8 cellular contexts compared by ENCODE assay signal in genomic region chr20:35662541-35662940, GRCh38. TPM values are rescaled to one million over a fixed set of nuclear protein-coding genes. Genes with fewer than 3 reads are reported as not detected.
DNase-seq lines count a peak whose midpoint lies in the region; ATAC-seq and TF ChIP-seq lines count a peak whose summit lies in the region.

No MANE protein-coding gene starts in this region.

- H3K4me3 Mint-ChIP-seq in T-helper 2 cell treated with Interferon-gamma antibody and Interleukin-4, amounts not matched to agents 5 μg/mL and 100 μg/mL, for 36 hours = peak overlapping the region; percentile 94

- no peak overlapping the region for H2AFZ ChIP-seq in SK-N-SH (ENCODE audit: low read depth)
- H2AFZ ChIP-seq in fibroblast of lung (ENCODE audit: low read length) = no peak overlapping the region

- peak overlapping the region; percentile 78 to 83 for H3K4me3 ChIP-seq in SK-N-SH (ENCODE audit: low read depth in 2 of 2, low read length in 1 of 2)
- peak overlapping the region; percentile 65 to 93 (median 86) for H3K4me3 ChIP-seq in fibroblast of lung (replicated peaks in 1 of 4; ENCODE audit: control extremely low read depth in 1 of 4, insufficient read depth in 1 of 4, low read depth in 3 of 4, low read length in 4 of 4)
- H3K4me3 ChIP-seq in spleen = peak overlapping the region in 5 of 8 donors; percentile 57 to 85 (median 72)

- CTCF ChIA-PET in SK-N-SH (lab: Yijun Ruan, JAX) = interaction anchor here (0.7 to 2.9 kb wide), 4 partner anchors 43 to 330 kb away, joined by 3 to 16 read pairs (median 9); no protein-coding TSS in a partner anchor

- H3K9me3 Mint-ChIP-seq in T-helper 2 cell treated with Interferon-gamma antibody and Interleukin-4, amounts not matched to agents 5 μg/mL and 100 μg/mL, for 36 hours = no peaks in the 10 kb centered on the region

- peaks cover 65% of the 10 kb centered on the region for H4K20me1 ChIP-seq in SK-N-SH (ENCODE audit: insufficient read depth)
- H4K20me1 ChIP-seq in fibroblast of lung (ENCODE audit: control insufficient read depth, extremely low read depth, insufficient read depth, low read length) = peaks cover 26% of the 10 kb centered on the region

- TF ChIP-seq EP300 in SK-N-SH (IDR thresholded peaks at IDR 0.05; ENCODE audit: borderline replicate concordance in 1 of 2, low read depth in 1 of 2, low read length in 1 of 2) = no peak

- H3K9ac ChIP-seq in SK-N-SH (peak overlapping the region; percentile 98; the same call in 1 of the 2 replicates), fibroblast of lung (ENCODE audit: insufficient read depth, low read length) (no peak overlapping the region)

- H3K79me2 ChIP-seq in SK-N-SH (ENCODE audit: insufficient read depth) (peaks cover 73% of the 10 kb centered on the region), fibroblast of lung (ENCODE audit: control insufficient read depth, insufficient read depth, low read length) (peaks cover 71% of the 10 kb centered on the region)

- peaks cover 26% of the 10 kb centered on the region for H3F3A ChIP-seq in SK-N-SH (replicated peaks; ENCODE audit: insufficient read depth)

- TF ChIP-seq POLR2A in spleen (IDR thresholded peaks at IDR 0.05) = no peak

- no peak for TF ChIP-seq CTCF in SK-N-SH (IDR thresholded peaks at IDR 0.05)
- no peak for TF ChIP-seq CTCF in fibroblast of lung (conservative IDR thresholded peaks at IDR 0.05 in 1 of 2, IDR thresholded peaks at IDR 0.05 in 1 of 2; ENCODE audit: low read depth in 1 of 2, low read length in 2 of 2)
- no peak for TF ChIP-seq CTCF in spleen (IDR thresholded peaks at IDR 0.05 in 8 of 11, conservative IDR thresholded peaks at IDR 0.05 in 3 of 11)

- no peaks in the 10 kb centered on the region for H3K27me3 Mint-ChIP-seq in T-helper 2 cell treated with Interferon-gamma antibody and Interleukin-4, amounts not matched to agents 5 μg/mL and 100 μg/mL, for 36 hours (ENCODE audit: low read depth)

- peaks cover 49% of the 10 kb centered on the region for H3K4me1 Mint-ChIP-seq in T-helper 2 cell treated with Interferon-gamma antibody and Interleukin-4, amounts not matched to agents 5 μg/mL and 100 μg/mL, for 36 hours (ENCODE audit: low read depth)

- H3K4me2 ChIP-seq in SK-N-SH = peak overlapping the region; percentile 97
- H3K4me2 ChIP-seq in fibroblast of lung (ENCODE audit: extremely low read depth, insufficient read depth, low read length) = peak overlapping the region; percentile 93

- intact Hi-C loops in spleen (cut with DNase I; ENCODE audit: low total_unique reads) = loop anchor here (5.0 kb wide), 1 partner anchor 45 kb away; the partner anchor contains the start of gene SPAG4

- DNase-seq in SK-N-SH (no peak), fibroblast of lung (ENCODE audit: low read depth in 2 of 2) (no peak), spleen (no peak)
- DNase-seq in T-helper 2 cell treated with Interferon-gamma antibody and Interleukin-4, amounts not matched to agents 5 μg/mL and 100 μg/mL, for 36 hours (ENCODE audit: low spot score) = no peak
- DNase-seq in activated CD4-positive, CD25-positive, alpha-beta regulatory T cell (lab: John Stamatoyannopoulos, UW) = no peak

- WGBS in SK-N-SH (ENCODE audit: low lambda C conversion rate) = 17% methylated on average over 2 of the region's 2 CpGs
- WGBS in spleen, 5 donors = 9 to 23% (median 20%) methylated on average over 2 of the region's 2 CpGs

- H3K9me2 ChIP-seq in SK-N-SH = no peaks in the 10 kb centered on the region

- ATAC-seq in SK-N-SH treated with all-trans-retinoic acid at 6 μM for 48 hours = no peak
- ATAC-seq in HG03175 (IDR thresholded peaks at IDR 0.05; ENCODE audit: unreplicated experiment) = no peak
- ATAC-seq in GM21447 (IDR thresholded peaks at IDR 0.05; ENCODE audit: unreplicated experiment) = no peak

- H3K27ac ChIP-seq in SK-N-SH (ENCODE audit: low read depth in 2 of 2, low read length in 1 of 2) (0 out of 4 replicates have a peak overlapping the region, but pooled peaks of 1 of the 2 experiments have one; percentile 3), fibroblast of lung (ENCODE audit: insufficient read depth, low read length) (no peak overlapping the region), spleen (peak overlapping the region in 5 of 8 donors; percentile 3 to 100 (median 99))

- H3K9me3 ChIP-seq in SK-N-SH (no peaks in the 10 kb centered on the region), fibroblast of lung (ENCODE audit: control insufficient read depth, insufficient read depth, low read depth, low read length) (no peaks in the 10 kb centered on the region), spleen (no peaks in the 10 kb centered on the region)

- H3K36me3 Mint-ChIP-seq in T-helper 2 cell treated with Interferon-gamma antibody and Interleukin-4, amounts not matched to agents 5 μg/mL and 100 μg/mL, for 36 hours (ENCODE audit: low read depth) = peaks cover 33% of the 10 kb centered on the region

- peak overlapping the region; percentile 99 for H3K27ac Mint-ChIP-seq in T-helper 2 cell treated with Interferon-gamma antibody and Interleukin-4, amounts not matched to agents 5 μg/mL and 100 μg/mL, for 36 hours

- H3K27me3 ChIP-seq in SK-N-SH (ENCODE audit: insufficient read depth) = no peaks in the 10 kb centered on the region
- H3K27me3 ChIP-seq in fibroblast of lung (ENCODE audit: control insufficient read depth, insufficient read depth, low read length) = no peaks in the 10 kb centered on the region
- no peaks in the 10 kb centered on the region for H3K27me3 ChIP-seq in spleen (replicated peaks in 1 of 7)

- POLR2A ChIA-PET in SK-N-SH (lab: Yijun Ruan, JAX) = no interaction called here

- H3K4me1 ChIP-seq in SK-N-SH (ENCODE audit: control insufficient read depth in 1 of 2, insufficient read depth in 2 of 2, low read depth in 1 of 2, low read length in 1 of 2) = peaks cover 10 to 13% of the 10 kb centered on the region in 2 experiments; a peak in 2 of 4 replicates
- H3K4me1 ChIP-seq in fibroblast of lung (ENCODE audit: control insufficient read depth, extremely low read depth, insufficient read depth, low read length) = peaks cover 9% of the 10 kb centered on the region
- H3K4me1 ChIP-seq in spleen = peaks cover 50 to 72% (median 65%) of the 10 kb centered on the region in 6 donors

- H3K36me3 ChIP-seq in SK-N-SH (replicated peaks in 1 of 2; ENCODE audit: control insufficient read depth in 1 of 2, insufficient read depth in 2 of 2, low read length in 1 of 2) = peaks cover 0 to under 1% of the 10 kb centered on the region in 2 experiments
- H3K36me3 ChIP-seq in fibroblast of lung (ENCODE audit: control insufficient read depth, insufficient read depth, low read length) = no peaks in the 10 kb centered on the region
- H3K36me3 ChIP-seq in spleen = peaks cover 0 to 4% (median 0%) of the 10 kb centered on the region in 6 donors

- TF ChIP-seq RAD21 in SK-N-SH (IDR thresholded peaks at IDR 0.05; ENCODE audit: low read length) = no peak

TF ChIP-seq in SK-N-SH, 30 proteins besides CTCF, POLR2A, EP300 and RAD21 (continues in another document):
- no peak for TF ChIP-seq TCF12 (IDR thresholded peaks at IDR 0.05)

TF ChIP-seq in SK-N-SH treated with all-trans-retinoic acid at 6 μM for 48 hours, 23 proteins besides CTCF, POLR2A, EP300 and RAD21 (continues in another document):
- TF ChIP-seq ISL1 (CRISPR knock-in tag; IDR thresholded peaks at IDR 0.05) (no peak), TCF4 (CRISPR knock-in tag; IDR thresholded peaks at IDR 0.05; ENCODE audit: borderline replicate concordance) (no peak), ZFP30 (CRISPR knock-in tag; IDR thresholded peaks at IDR 0.05) (no peak)

RNA-seq across cellular contexts. Expression of gene CPNE1, which starts 2.2 kb away (rescaled TPM):
- polyA plus RNA-seq in SK-N-SH (2012; rRNA removed) (217 and 279 TPM in 2 replicates), fibroblast of lung (128 and 146 TPM in 2 replicates), spleen (100 to 1,000 TPM; 183 to 215 (median 203) TPM)
- polyA plus RNA-seq in SK-N-SH (2012; cell fraction: cytosol; rRNA removed) = 131 and 171 TPM in 2 replicates
- 585 and 668 TPM in 2 replicates for polyA plus RNA-seq in SK-N-SH (2012; cell fraction: nucleus; rRNA removed)
- total RNA-seq in fibroblast of lung (88.8 and 101 TPM in 2 replicates), spleen (100 to 1,000 TPM in 6 of 7 donors, 10 to 100 TPM in 1; 93.9 to 247 (median 234) TPM)
- 162 and 173 TPM in 2 replicates for polyA plus RNA-seq in fibroblast of lung (2012)
- polyA minus RNA-seq in fibroblast of lung (ENCODE audit: low replicate concordance) = 232 and 304 TPM in 2 replicates

RNA-seq across cellular contexts. Expression of gene RBM12, which starts 2.2 kb away (rescaled TPM):
- polyA plus RNA-seq in SK-N-SH (2012; rRNA removed) = 41.9 and 56.7 TPM in 2 replicates
- 37.7 and 43.4 TPM in 2 replicates for polyA plus RNA-seq in SK-N-SH (2012; cell fraction: cytosol; rRNA removed)
- 55.0 and 78.3 TPM in 2 replicates for polyA plus RNA-seq in SK-N-SH (2012; cell fraction: nucleus; rRNA removed)
- total RNA-seq in fibroblast of lung = 29.9 and 31.8 TPM in 2 replicates
- 109 and 126 TPM in 2 replicates for polyA plus RNA-seq in fibroblast of lung
- polyA plus RNA-seq in fibroblast of lung (2012) = 49.7 and 52.6 TPM in 2 replicates
- polyA minus RNA-seq in fibroblast of lung (ENCODE audit: low replicate concordance) = 51.6 and 109 TPM in 2 replicates
- total RNA-seq in spleen = 100 to 1,000 TPM in 1 of 7 donors, 10 to 100 TPM in 6; 44.6 to 100 (median 89.1) TPM
- polyA plus RNA-seq in spleen = 10 to 100 TPM; 10.6 to 17.9 (median 14.4) TPM

RNA-seq across cellular contexts. Expression of gene NFS1, which starts 36.6 kb away (rescaled TPM):
- 75.6 and 89.7 TPM in 2 replicates for polyA plus RNA-seq in SK-N-SH (2012; rRNA removed)
- 53.8 and 62.8 TPM in 2 replicates for polyA plus RNA-seq in SK-N-SH (2012; cell fraction: cytosol; rRNA removed)
- polyA plus RNA-seq in SK-N-SH (2012; cell fraction: nucleus; rRNA removed) = 73.7 and 115 TPM in 2 replicates
- 31.7 and 36.5 TPM in 2 replicates for total RNA-seq in fibroblast of lung
- 34.7 and 37.7 TPM in 2 replicates for polyA plus RNA-seq in fibroblast of lung
- polyA plus RNA-seq in fibroblast of lung (2012) = 22.8 and 29.9 TPM in 2 replicates
- 23.9 and 33.3 TPM in 2 replicates for polyA minus RNA-seq in fibroblast of lung (ENCODE audit: low replicate concordance)
- total RNA-seq in spleen = 10 to 100 TPM; 22.8 to 40.8 (median 25.6) TPM
- 10 to 100 TPM; 21.3 to 33.8 (median 29.7) TPM for polyA plus RNA-seq in spleen

RNA-seq across cellular contexts. Expression of gene ROMO1, which starts 36.7 kb away (rescaled TPM):
- polyA plus RNA-seq in SK-N-SH (2012; rRNA removed) (1,087 and 1,273 TPM in 2 replicates), fibroblast of lung (205 and 222 TPM in 2 replicates), spleen (100 to 1,000 TPM; 333 to 372 (median 354) TPM)
- polyA plus RNA-seq in SK-N-SH (2012; cell fraction: cytosol; rRNA removed) = 759 and 965 TPM in 2 replicates
- polyA plus RNA-seq in SK-N-SH (2012; cell fraction: nucleus; rRNA removed) = 308 and 746 TPM in 2 replicates
- total RNA-seq in fibroblast of lung (118 and 239 TPM in 2 replicates), spleen (100 to 1,000 TPM in 3 of 7 donors, 10 to 100 TPM in 4; 66.2 to 166 (median 75.7) TPM)
- 314 and 442 TPM in 2 replicates for polyA plus RNA-seq in fibroblast of lung (2012)
- polyA minus RNA-seq in fibroblast of lung (ENCODE audit: low replicate concordance) = 21.9 and 25.9 TPM in 2 replicates

RNA-seq across cellular contexts. Expression of gene SPAG4, which starts 46.9 kb away (rescaled TPM):
- 5.9 and 6.9 TPM in 2 replicates for polyA plus RNA-seq in SK-N-SH (2012; rRNA removed)
- polyA plus RNA-seq in SK-N-SH (2012; cell fraction: cytosol; rRNA removed) = 2.1 and 3.0 TPM in 2 replicates
- polyA plus RNA-seq in SK-N-SH (2012; cell fraction: nucleus; rRNA removed) = 31.8 and 41.3 TPM in 2 replicates
- 6.6 and 8.5 TPM in 2 replicates for total RNA-seq in fibroblast of lung
- polyA plus RNA-seq in fibroblast of lung = 2.6 and 4.3 TPM in 2 replicates
- 2.7 and 7.9 TPM in 2 replicates for polyA plus RNA-seq in fibroblast of lung (2012)
- polyA minus RNA-seq in fibroblast of lung (ENCODE audit: low replicate concordance) = 5.3 TPM in 1 of 2 replicates, not detected in the other
- 10 to 100 TPM in 5 of 7 donors, 1 to 10 TPM in 2; 2.5 to 32.1 (median 14.7) TPM for total RNA-seq in spleen
- polyA plus RNA-seq in spleen = 10 to 100 TPM in 1 of 3 donors, 1 to 10 TPM in 2; 5.2 to 10.9 (median 5.7) TPM
